ENCODE assay signal across 18 cellular contexts in genomic region chr7:1233328-1234048, GRCh38. TPM values are rescaled to one million over a fixed set of nuclear protein-coding genes. Genes with fewer than 3 reads are reported as not detected.
DNase-seq lines count a peak whose midpoint lies in the region; ATAC-seq, FAIRE-seq and TF ChIP-seq lines count a peak whose summit lies in the region.
"Had no signal": no experiment of that assay in that cellular context is flagged by ENCODE, and none has a peak within 500 bp of the region (broad histone marks: within the 10 kb centered on the region; RNA-seq: fewer than 3 reads in every experiment).

No MANE protein-coding gene starts in this region.

- TF ChIP-seq RAD21 in K562 (CRISPR knock-in tag; conservative IDR thresholded peaks at IDR 0.05 in 1 of 2, IDR thresholded peaks at IDR 0.05 in 1 of 2), result no peak
- TF ChIP-seq RAD21 in neural cell (conservative IDR thresholded peaks at IDR 0.05), result no peak

- TF ChIP-seq EP300 in K562 (IDR thresholded peaks at IDR 0.05; ENCODE audit: low read length) (no peak), neural cell (conservative IDR thresholded peaks at IDR 0.05; ENCODE audit: poor library complexity, severe bottlenecking) (no peak)

- H3K36me3 ChIP-seq in BE2C (no peaks in the 10 kb centered on the region), GM23338 (ENCODE audit: insufficient read depth) (no peaks in the 10 kb centered on the region), K562 (ENCODE audit: control insufficient read depth, insufficient read depth, low read length) (no peaks in the 10 kb centered on the region), neural cell (ENCODE audit: insufficient read depth, low read length) (no peaks in the 10 kb centered on the region)
- H3K36me3 ChIP-seq: BLaER1 treated with 17β-estradiol and CSF1 and Interleukin-3, amounts not matched to agents 10 nM and 100 nM; esophagus squamous epithelium had no signal

- H2AFZ ChIP-seq in GM23338 (no peak overlapping the region), K562 (ENCODE audit: low read depth, low read length) (no peak overlapping the region), neural cell (ENCODE audit: low read depth, low read length) (no peak overlapping the region)

- peak; percentile 9 for ATAC-seq in GM23338
- no peak for ATAC-seq in K562
- ATAC-seq in foreskin keratinocyte, result no peak
- ATAC-seq in GM21390 (IDR thresholded peaks at IDR 0.05; ENCODE audit: unreplicated experiment), result no peak
- ATAC-seq: activated naive CD8-positive, alpha-beta T cell treated with anti-CD3 and anti-CD28 coated beads, Interleukin-2, amount 50 U/mL, for 24 hours had no signal

- WGBS in K562 (ENCODE audit: insufficient coverage, low coverage, missing lambda C conversion rate), result 30% methylated on average over 24 of the region's 73 CpGs

- no peak for TF ChIP-seq POLR2A in K562 (conservative IDR thresholded peaks at IDR 0.05)

- H3K27ac ChIP-seq in GM23338 (ENCODE audit: low read depth), result no peak overlapping the region
- H3K27ac ChIP-seq in K562 (ENCODE audit: extremely low read depth, low read depth, low read length), result no peak overlapping the region
- no peak overlapping the region for H3K27ac ChIP-seq in neural cell (ENCODE audit: low read length)
- no peak overlapping the region for H3K27ac ChIP-seq in foreskin keratinocyte
- H3K27ac ChIP-seq: BLaER1 treated with 17β-estradiol and CSF1 and Interleukin-3, amounts not matched to agents 10 nM and 100 nM; esophagus squamous epithelium; RWPE1 had no signal

- TF ChIP-seq CTCF in BE2C (IDR thresholded peaks at IDR 0.05; ENCODE audit: low read depth, low read length) (no peak), GM23338 (conservative IDR thresholded peaks at IDR 0.05; ENCODE audit: low read depth in 2 of 2) (no peak), K562 (IDR thresholded peaks at IDR 0.05 in 2 of 3, conservative IDR thresholded peaks at IDR 0.05 in 1 of 3; ENCODE audit: insufficient read depth in 2 of 3, low read depth in 1 of 3, low read length in 3 of 3) (no peak), neural cell (IDR thresholded peaks at IDR 0.05; ENCODE audit: poor library complexity, severe bottlenecking) (no peak), foreskin keratinocyte (conservative IDR thresholded peaks at IDR 0.05) (no peak)

- H3K9ac ChIP-seq in K562 (ENCODE audit: insufficient read depth in 1 of 2, low read depth in 2 of 2, low read length in 2 of 2) (no peak overlapping the region), neural cell (ENCODE audit: low read length) (peak overlapping the region; percentile 26)
- H3K9ac ChIP-seq: BLaER1 treated with 17β-estradiol and CSF1 and Interleukin-3, amounts not matched to agents 10 nM and 100 nM had no signal

- H3K79me2 ChIP-seq in GM23338 (replicated peaks; ENCODE audit: insufficient read depth), result no peaks in the 10 kb centered on the region
- no peaks in the 10 kb centered on the region for H3K79me2 ChIP-seq in K562 (ENCODE audit: control insufficient read depth, insufficient read depth, low read length)
- no peaks in the 10 kb centered on the region for H3K79me2 ChIP-seq in neural cell (replicated peaks; ENCODE audit: insufficient read depth, low read length)

- peaks cover 5% of the 10 kb centered on the region for H3K9me3 Mint-ChIP-seq in GM23338
- H3K9me3 Mint-ChIP-seq: activated naive CD8-positive, alpha-beta T cell treated with anti-CD3 and anti-CD28 coated beads, Interleukin-2, amount 50 U/mL, for 24 hours had no signal

- peak overlapping the region; percentile 80 for H3K4me2 ChIP-seq in GM23338
- no peak overlapping the region for H3K4me2 ChIP-seq in K562 (ENCODE audit: insufficient read depth, low read length)
- H3K4me2 ChIP-seq in neural cell (ENCODE audit: low read length), result no peak overlapping the region
- H3K4me2 ChIP-seq: BLaER1 treated with 17β-estradiol and CSF1 and Interleukin-3, amounts not matched to agents 10 nM and 100 nM had no signal

- H3K36me3 Mint-ChIP-seq in GM23338 (ENCODE audit: low read depth), result peaks cover 3% of the 10 kb centered on the region; the same call in 1 of the 3 replicates

- peaks cover 94% of the 10 kb centered on the region for H3K27me3 ChIP-seq in BE2C
- H3K27me3 ChIP-seq in GM23338 (ENCODE audit: insufficient read depth), result peaks cover 88% of the 10 kb centered on the region
- peaks cover 34 to 49% of the 10 kb centered on the region in 2 experiments for H3K27me3 ChIP-seq in K562 (ENCODE audit: control insufficient read depth in 2 of 2, insufficient read depth in 2 of 2, low read length in 2 of 2)
- H3K27me3 ChIP-seq in neural cell (ENCODE audit: insufficient read depth, low read depth, low read length), result peaks cover 79% of the 10 kb centered on the region
- peaks cover 93% of the 10 kb centered on the region for H3K27me3 ChIP-seq in foreskin keratinocyte

- H3K4me3 ChIP-seq in BE2C (ENCODE audit: low read depth, low read length), result no peak overlapping the region
- peak overlapping the region; percentile 49 for H3K4me3 ChIP-seq in GM23338
- no peak overlapping the region for H3K4me3 ChIP-seq in K562
- peak overlapping the region; percentile 48 for H3K4me3 ChIP-seq in neural cell (ENCODE audit: low read length)
- H3K4me3 ChIP-seq: BLaER1 treated with 17β-estradiol and CSF1 and Interleukin-3, amounts not matched to agents 10 nM and 100 nM; esophagus squamous epithelium had no signal

- H3F3A ChIP-seq in GM23338 (replicated peaks; ENCODE audit: low read depth), result peaks cover 26% of the 10 kb centered on the region
- H3F3A ChIP-seq in neural cell (ENCODE audit: insufficient read depth, low read length, poor library complexity, severe bottlenecking), result peaks cover 2% of the 10 kb centered on the region

- no peak for FAIRE-seq in K562 (lab: Jason Lieb, UNC)
- FAIRE-seq: bronchial epithelial cell had no signal

- H3K4me3 Mint-ChIP-seq in GM23338, result 0 out of 3 replicates have a peak overlapping the region, but pooled peaks have one; percentile 16
- H3K4me3 Mint-ChIP-seq: activated naive CD8-positive, alpha-beta T cell treated with anti-CD3 and anti-CD28 coated beads, Interleukin-2, amount 50 U/mL, for 24 hours had no signal

- no peaks in the 10 kb centered on the region for H3K9me1 ChIP-seq in K562 (ENCODE audit: control insufficient read depth, insufficient read depth, low read length)

- CTCF ChIA-PET in K562 (lab: Yijun Ruan, JAX; ENCODE audit: low intra/inter-chr PET ratio), result no interaction called here

- no peak overlapping the region for H3K27ac Mint-ChIP-seq in GM23338

- in situ Hi-C loops in K562 (cut with MboI), result no loop called here

- peaks cover 77% of the 10 kb centered on the region for H3K27me3 Mint-ChIP-seq in GM23338 (ENCODE audit: insufficient read depth, low read depth, poor library complexity)

- BruUV-seq in K562 (replicated peaks; lab: Mats Ljungman, UMichigan), result no TSS peak

- POLR2A ChIA-PET in K562 (lab: Yijun Ruan, JAX), result no interaction called here

- H4K20me1 ChIP-seq in GM23338 (replicated peaks; ENCODE audit: insufficient read depth), result 0 out of 2 replicates have a peak, but pooled peaks cover 16% of the 10 kb centered on the region
- H4K20me1 ChIP-seq in K562 (replicated peaks; ENCODE audit: control insufficient read depth, insufficient read depth, low read length), result 0 out of 2 replicates have a peak, but pooled peaks cover 13% of the 10 kb centered on the region
- no peaks in the 10 kb centered on the region for H4K20me1 ChIP-seq in neural cell (ENCODE audit: insufficient read depth)

- H3K9me3 ChIP-seq in BE2C (no peaks in the 10 kb centered on the region), K562 (replicated peaks; ENCODE audit: control insufficient read depth, insufficient read depth, low read depth, low read length) (no peaks in the 10 kb centered on the region), neural cell (ENCODE audit: low read length) (no peaks in the 10 kb centered on the region)
- H3K9me3 ChIP-seq: esophagus squamous epithelium had no signal

- intact Hi-C loops in K562 (cut with micrococcal nuclease), result no loop called here

- H3K4me1 ChIP-seq in BE2C (no peaks in the 10 kb centered on the region), GM23338 (ENCODE audit: insufficient read depth) (peaks cover 46% of the 10 kb centered on the region), K562 (replicated peaks in 1 of 2; ENCODE audit: control insufficient read depth in 2 of 2, insufficient read depth in 2 of 2, low read length in 2 of 2) (peaks cover 0 to 22% of the 10 kb centered on the region in 2 experiments; a peak in 2 of 5 replicates), foreskin keratinocyte (no peaks in the 10 kb centered on the region)

- DNase-seq in BE2C (peak; percentile 4), GM23338 (ENCODE audit: low spot score) (peak; percentile 62), K562 (ENCODE audit: extremely low read depth in 1 of 4, low spot score in 3 of 4) (no peak), foreskin keratinocyte (no peak), D341Med (ENCODE audit: low spot score) (no peak)
- DNase-seq: activated naive CD8-positive, alpha-beta T cell treated with anti-CD3 and anti-CD28 coated beads, Interleukin-2, amount 50 U/mL, for 24 hours; esophagus squamous epithelium; NCI-H1436; NCI-H2227 treated with DMSO at 0.1 percent for 48 hours; stimulated activated CD4-positive, alpha-beta T cell treated with anti-CD3 and anti-CD28 coated beads, Interleukin-2, amount 100 ng/mL, for 48 hours had no signal

- H3K9me2 ChIP-seq in GM23338 (ENCODE audit: insufficient read depth) (no peaks in the 10 kb centered on the region), neural cell (ENCODE audit: insufficient read depth, low read length) (no peaks in the 10 kb centered on the region)

- peaks cover 35% of the 10 kb centered on the region for H3K4me1 Mint-ChIP-seq in GM23338

RNA-seq across cellular contexts. Expression of gene UNCX, which starts 0.8 kb away (rescaled TPM):
- not detected for polyA plus RNA-seq in BE2C (2012; ENCODE audit: insufficient read depth, insufficient read length, low read depth)
- not detected in 2 replicates for total RNA-seq in GM23338 (2014; rRNA removed; shearing (Covaris generic))
- not detected in 2 replicates for polyA plus RNA-seq in GM23338 (2016; fragmentation: Nextera tagmentation; extraction: Ambion mirVana)
- total RNA-seq in K562 (2011; cell fraction: chromatin; rRNA removed; ENCODE audit: low replicate concordance), result not detected in 2 replicates
- not detected in 2 replicates for total RNA-seq in K562 (2011; cell fraction: nucleolus; rRNA removed)
- total RNA-seq in K562 (2011; cell fraction: nucleoplasm; rRNA removed), result not detected in 2 replicates
- not detected in 2 replicates for total RNA-seq in K562 (2014; rRNA removed)
- total RNA-seq in K562 (2014; rRNA removed; fragmentation: Illumina TruSeq; extraction: Trizol), result not detected in 2 replicates
- total RNA-seq in K562 (2015; rRNA removed; fragmentation: Illumina TruSeq; extraction: Trizol), result not detected in 2 replicates
- not detected in 2 replicates for total RNA-seq in K562 (2021)
- polyA plus RNA-seq in K562 (2011; rRNA removed), result not detected in 2 replicates
- not detected in 2 replicates for polyA plus RNA-seq in K562 (2011; cell fraction: cytosol; rRNA removed)
- not detected in 2 replicates for polyA plus RNA-seq in K562 (2011; cell fraction: nucleus; rRNA removed)
- not detected in 2 replicates for polyA plus RNA-seq in K562 (2012)
- polyA plus RNA-seq in K562 (2014; fragmentation: Illumina TruSeq; extraction: Trizol), result not detected in 2 replicates
- polyA plus RNA-seq in K562 (2014; fragmentation: Nextera tagmentation; extraction: Ambion mirVana), result not detected
- not detected in 2 replicates for polyA plus RNA-seq in K562 (2014; rRNA removed)
- polyA minus RNA-seq in K562 (2011; rRNA and poly(A)+ RNA removed), result not detected in 2 replicates
- not detected in 2 replicates for polyA minus RNA-seq in K562 (2011; cell fraction: cytosol; rRNA and poly(A)+ RNA removed)
- polyA minus RNA-seq in K562 (2011; cell fraction: nucleus; rRNA and poly(A)+ RNA removed), result not detected in 2 replicates
- 1.6 TPM in 2 replicates for polyA plus RNA-seq in neural cell
- 0.93 and 1.5 TPM in 2 replicates for polyA minus RNA-seq in neural cell
- total RNA-seq in foreskin keratinocyte, result not detected in 2 replicates
- not detected in 2 replicates for polyA plus RNA-seq in foreskin keratinocyte
- total RNA-seq: bronchial epithelial cell; esophagus squamous epithelium; lower leg skin; skeletal muscle tissue; T-helper 1 cell treated with Interleukin-12 subunit alpha and Interleukin-12 subunit beta and Interleukin-4 antibody, amounts not matched to agents 30 ng/mL and 1 ng/mL, for 36 hours had no signal

Comparison
In these comparisons a context has a peak if more than half of its experiments do, and no peak if none do; other contexts are left out.
1. DNase-seq: peak in BE2C (single experiment) and GM23338 (single experiment); none in K562 (0 of 4), foreskin keratinocyte (0 of 2) and D341Med (single experiment).
2. H3K4me3 ChIP-seq: peak in GM23338 (single experiment) and neural cell (single experiment); none in BE2C (single experiment) and K562 (single experiment).